Comparison of ENCODE assay signal across 20 cellular contexts in the genomic region with DNA sequence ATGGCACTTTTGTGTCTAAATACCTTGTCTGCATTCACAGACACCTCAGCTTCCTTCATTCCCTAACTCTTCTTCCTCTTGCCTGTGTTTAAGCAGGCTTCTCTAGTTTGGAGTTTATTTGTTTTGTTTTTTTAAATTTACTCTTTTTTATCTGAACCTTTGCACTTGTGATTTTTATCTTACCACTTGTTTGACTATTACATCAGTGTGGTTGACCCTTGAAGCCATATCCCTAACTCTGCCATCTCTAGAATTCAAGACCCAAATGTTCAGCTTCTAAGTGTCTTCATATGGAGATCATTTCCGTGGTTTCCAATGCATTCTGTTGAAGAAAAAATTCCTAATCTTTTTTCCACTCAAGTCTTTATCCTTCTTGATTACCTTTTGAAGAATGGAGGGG.
"Had no signal": no experiment of that assay in that cellular context is flagged by ENCODE, and none has a peak within 500 bp of the region (broad histone marks: within the 10 kb centered on the region; RNA-seq: fewer than 3 reads in every experiment).

No MANE protein-coding gene starts in this region.

- H3K36me3 Mint-ChIP-seq: immature natural killer cell; stimulated activated effector memory CD8-positive, alpha-beta T cell treated with anti-CD3 and anti-CD28 coated beads, Interleukin-12 subunit alpha, Interleukin-12 subunit beta, amount 100 ng/mL, for 72 hours had no signal

- H3K27ac Mint-ChIP-seq: immature natural killer cell; naive thymus-derived CD8-positive, alpha-beta T cell; neural progenitor cell; stimulated activated effector memory CD8-positive, alpha-beta T cell treated with anti-CD3 and anti-CD28 coated beads, Interleukin-12 subunit alpha, Interleukin-12 subunit beta, amount 100 ng/mL, for 72 hours; stimulated activated naive CD8-positive, alpha-beta T cell treated with anti-CD3 and anti-CD28 coated beads, Interleukin-15, Interleukin-2, amounts not matched to agents 100 ng/mL and 50 ng/mL, for 24 hours had no signal

- ATAC-seq: gastroesophageal sphincter; mucosa of descending colon; naive thymus-derived CD8-positive, alpha-beta T cell; right cardiac atrium; stimulated activated effector memory CD8-positive, alpha-beta T cell treated with anti-CD3 and anti-CD28 coated beads, Interleukin-12 subunit alpha, Interleukin-12 subunit beta, amount 100 ng/mL, for 72 hours; upper lobe of right lung had no signal

- H3K9me3 ChIP-seq: esophagus squamous epithelium, gastroesophageal sphincter, left ventricle myocardium inferior, mucosa of descending colon, ovary, tibial artery, upper lobe of right lung, vagina had no signal

- H3K27me3 ChIP-seq: esophagus squamous epithelium, gastroesophageal sphincter, neural progenitor cell, ovary, tibial artery, upper lobe of right lung, vagina had no signal

- H3K4me1 ChIP-seq: gastroesophageal sphincter, tibial artery, upper lobe of right lung, vagina had no signal

- H3K27ac ChIP-seq: esophagus squamous epithelium, gastroesophageal sphincter, left ventricle myocardium inferior, neural progenitor cell, ovary, tibial artery, upper lobe of right lung, vagina had no signal

- H3K9me3 Mint-ChIP-seq: neural progenitor cell; stimulated activated effector memory CD8-positive, alpha-beta T cell treated with anti-CD3 and anti-CD28 coated beads, Interleukin-12 subunit alpha, Interleukin-12 subunit beta, amount 100 ng/mL, for 72 hours; stimulated activated naive CD8-positive, alpha-beta T cell treated with anti-CD3 and anti-CD28 coated beads, Interleukin-15, Interleukin-2, amounts not matched to agents 100 ng/mL and 50 ng/mL, for 24 hours had no signal

- H3K36me3 ChIP-seq: neural progenitor cell, ovary, tibial artery, upper lobe of right lung, vagina had no signal

- H3K4me3 ChIP-seq: esophagus squamous epithelium, gastroesophageal sphincter, left ventricle myocardium inferior, lung, mucosa of descending colon, neural progenitor cell, ovary, tibial artery, upper lobe of right lung, vagina had no signal

- H3K4me3 Mint-ChIP-seq: immature natural killer cell; naive thymus-derived CD8-positive, alpha-beta T cell; neural progenitor cell; stimulated activated effector memory CD8-positive, alpha-beta T cell treated with anti-CD3 and anti-CD28 coated beads, Interleukin-12 subunit alpha, Interleukin-12 subunit beta, amount 100 ng/mL, for 72 hours; stimulated activated naive CD8-positive, alpha-beta T cell treated with anti-CD3 and anti-CD28 coated beads, Interleukin-15, Interleukin-2, amounts not matched to agents 100 ng/mL and 50 ng/mL, for 24 hours had no signal

- DNase-seq: effector memory CD4-positive, alpha-beta T cell; esophagus squamous epithelium; foreskin fibroblast; immature natural killer cell; left ventricle myocardium inferior; mucosa of descending colon; naive thymus-derived CD8-positive, alpha-beta T cell; nucleus accumbens; ovary; right cardiac atrium; stimulated activated CD4-positive, alpha-beta T cell treated with anti-CD3 and anti-CD28 coated beads, Interleukin-4, amount 100 ng/mL, for 1 hour; stimulated activated CD8-positive, alpha-beta memory T cell treated with anti-CD3 and anti-CD28 coated beads, Interleukin-4, amount 100 ng/mL, for 48 hours; tibial artery; upper lobe of right lung had no signal

- H3K9ac ChIP-seq: neural progenitor cell had no signal

- H3K4me1 Mint-ChIP-seq: immature natural killer cell; naive thymus-derived CD8-positive, alpha-beta T cell; stimulated activated effector memory CD8-positive, alpha-beta T cell treated with anti-CD3 and anti-CD28 coated beads, Interleukin-12 subunit alpha, Interleukin-12 subunit beta, amount 100 ng/mL, for 72 hours had no signal
